ENCODE assay signal across 26 cellular contexts in genomic region chr5:113817683-113818082, GRCh38.
"Had no signal": no experiment of that assay in that cellular context is flagged by ENCODE, and none has a peak within 500 bp of the region (broad histone marks: within the 10 kb centered on the region; RNA-seq: fewer than 3 reads in every experiment).

No MANE protein-coding gene starts in this region.

- H3K9me3 ChIP-seq: colonic mucosa, esophagus squamous epithelium, gastrocnemius medialis, heart right ventricle, left lung, lower lobe of right lung, mucosa of descending colon had no signal

- H3K27me3 ChIP-seq: colonic mucosa, esophagus squamous epithelium, gastrocnemius medialis, left lung had no signal

- H3K4me1 ChIP-seq: colonic mucosa, esophagus squamous epithelium, gastrocnemius medialis, heart right ventricle, left lung, lower lobe of right lung had no signal

- ATAC-seq: effector memory CD8-positive, alpha-beta T cell; esophagus mucosa; gastrocnemius medialis; heart right ventricle; left cardiac atrium; left lung; left ventricle myocardium superior; lower lobe of right lung; mucosa of descending colon had no signal

- H3K27ac ChIP-seq: colonic mucosa, epithelial cell of prostate, esophagus squamous epithelium, gastrocnemius medialis, heart right ventricle, left lung, lower lobe of right lung had no signal

- DNase-seq: colonic mucosa; cortex of kidney; effector CD8-positive, alpha-beta T cell; effector memory CD8-positive, alpha-beta T cell; endodermal cell; erythroblast; esophagus squamous epithelium; foreskin fibroblast; foreskin melanocyte; gastrocnemius medialis; glutamatergic neuron; head of caudate nucleus; heart right ventricle; hippocampal formation; left cardiac atrium; left lung; left ventricle myocardium superior; lower lobe of right lung; mesenchymal stem cell; mucosa of descending colon; naive B cell had no signal

- FAIRE-seq: endometrium, islet of Langerhans, keratinocyte had no signal

- H3K4me3 ChIP-seq: colonic mucosa, esophagus squamous epithelium, gastrocnemius medialis, heart right ventricle, left lung, lower lobe of right lung, mucosa of descending colon had no signal

- H3K36me3 ChIP-seq: colonic mucosa, esophagus squamous epithelium, gastrocnemius medialis, heart right ventricle, left lung, lower lobe of right lung had no signal
